ENCODE assay signal across 1 cellular context in the genomic region with DNA sequence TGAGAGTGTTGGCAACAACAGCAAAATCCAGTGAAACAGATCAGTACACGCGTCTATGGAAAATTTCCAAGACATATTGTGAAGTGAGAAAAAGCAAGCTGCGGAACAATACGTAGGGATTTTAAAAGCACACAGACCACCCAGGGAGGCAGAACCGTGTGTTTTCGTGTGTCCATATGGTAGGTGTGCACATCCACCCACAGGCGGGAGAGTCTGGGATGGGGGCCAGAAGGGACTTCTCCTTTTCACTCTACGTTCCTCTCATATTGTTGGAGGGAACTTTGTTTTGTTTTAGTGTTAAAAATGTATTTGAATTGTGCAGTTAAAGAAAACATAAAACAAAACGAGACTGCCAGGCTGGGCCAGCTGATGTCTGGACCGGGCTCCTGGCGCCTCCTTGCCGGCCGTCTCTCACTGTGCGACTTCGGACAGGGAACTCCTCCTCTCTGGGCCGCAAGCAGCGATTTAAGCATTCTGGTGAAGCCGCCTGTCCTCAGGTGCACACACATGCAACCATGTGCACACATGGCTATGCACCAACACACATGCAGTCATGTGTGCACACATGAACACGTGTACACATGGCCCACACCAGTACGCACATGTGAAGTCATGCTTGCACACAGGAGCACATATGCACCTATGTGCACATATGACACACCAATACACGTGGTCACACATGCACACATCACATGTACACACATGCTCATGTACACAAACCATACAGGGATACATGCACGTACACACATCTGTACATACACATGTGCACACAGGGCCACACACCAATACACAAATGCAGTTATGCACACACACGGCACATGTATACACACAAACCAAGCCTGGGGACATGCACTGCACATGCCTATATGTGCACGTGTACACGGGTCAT.
TF ChIP-seq lines count a peak whose summit lies in the region.

No MANE protein-coding gene starts in this region.

TF ChIP-seq in H1, 55 proteins besides CTCF, POLR2A, EP300 and RAD21:
- no peak for TF ChIP-seq CBX8 (IDR thresholded peaks at IDR 0.05; ENCODE audit: borderline replicate concordance, low read depth, low read length)
- no peak for TF ChIP-seq POU5F1 (IDR thresholded peaks at IDR 0.05; ENCODE audit: low read depth, low read length)
- TF ChIP-seq, protein P1, sequence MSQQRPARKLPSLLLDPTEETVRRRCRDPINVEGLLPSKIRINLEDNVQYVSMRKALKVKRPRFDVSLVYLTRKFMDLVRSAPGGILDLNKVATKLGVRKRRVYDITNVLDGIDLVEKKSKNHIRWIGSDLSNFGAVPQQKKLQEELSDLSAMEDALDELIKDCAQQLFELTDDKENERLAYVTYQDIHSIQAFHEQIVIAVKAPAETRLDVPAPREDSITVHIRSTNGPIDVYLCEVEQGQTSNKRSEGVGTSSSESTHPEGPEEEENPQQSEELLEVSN (IDR thresholded peaks at IDR 0.05): no peak
- TF ChIP-seq, protein P2, sequence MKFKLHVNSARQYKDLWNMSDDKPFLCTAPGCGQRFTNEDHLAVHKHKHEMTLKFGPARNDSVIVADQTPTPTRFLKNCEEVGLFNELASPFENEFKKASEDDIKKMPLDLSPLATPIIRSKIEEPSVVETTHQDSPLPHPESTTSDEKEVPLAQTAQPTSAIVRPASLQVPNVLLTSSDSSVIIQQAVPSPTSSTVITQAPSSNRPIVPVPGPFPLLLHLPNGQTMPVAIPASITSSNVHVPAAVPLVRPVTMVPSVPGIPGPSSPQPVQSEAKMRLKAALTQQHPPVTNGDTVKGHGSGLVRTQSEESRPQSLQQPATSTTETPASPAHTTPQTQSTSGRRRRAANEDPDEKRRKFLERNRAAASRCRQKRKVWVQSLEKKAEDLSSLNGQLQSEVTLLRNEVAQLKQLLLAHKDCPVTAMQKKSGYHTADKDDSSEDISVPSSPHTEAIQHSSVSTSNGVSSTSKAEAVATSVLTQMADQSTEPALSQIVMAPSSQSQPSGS (IDR thresholded peaks at IDR 0.05; ENCODE audit: low read length): no peak
- no peak for TF ChIP-seq NANOG (IDR thresholded peaks at IDR 0.05; ENCODE audit: insufficient read depth, low read depth, low read length, poor library complexity, severe bottlenecking)
- TF ChIP-seq SIX5 (IDR thresholded peaks at IDR 0.05; ENCODE audit: low read depth, low read length): no peak
- TF ChIP-seq CHD1 (IDR thresholded peaks at IDR 0.05; ENCODE audit: low read depth, low read length): no peak
- TF ChIP-seq BACH1 (IDR thresholded peaks at IDR 0.05; ENCODE audit: low read length): no peak
- TF ChIP-seq ASH2L (IDR thresholded peaks at IDR 0.05; ENCODE audit: low read length): no peak
